Comparison of ENCODE assay signal across 30 cellular contexts in the genomic region with DNA sequence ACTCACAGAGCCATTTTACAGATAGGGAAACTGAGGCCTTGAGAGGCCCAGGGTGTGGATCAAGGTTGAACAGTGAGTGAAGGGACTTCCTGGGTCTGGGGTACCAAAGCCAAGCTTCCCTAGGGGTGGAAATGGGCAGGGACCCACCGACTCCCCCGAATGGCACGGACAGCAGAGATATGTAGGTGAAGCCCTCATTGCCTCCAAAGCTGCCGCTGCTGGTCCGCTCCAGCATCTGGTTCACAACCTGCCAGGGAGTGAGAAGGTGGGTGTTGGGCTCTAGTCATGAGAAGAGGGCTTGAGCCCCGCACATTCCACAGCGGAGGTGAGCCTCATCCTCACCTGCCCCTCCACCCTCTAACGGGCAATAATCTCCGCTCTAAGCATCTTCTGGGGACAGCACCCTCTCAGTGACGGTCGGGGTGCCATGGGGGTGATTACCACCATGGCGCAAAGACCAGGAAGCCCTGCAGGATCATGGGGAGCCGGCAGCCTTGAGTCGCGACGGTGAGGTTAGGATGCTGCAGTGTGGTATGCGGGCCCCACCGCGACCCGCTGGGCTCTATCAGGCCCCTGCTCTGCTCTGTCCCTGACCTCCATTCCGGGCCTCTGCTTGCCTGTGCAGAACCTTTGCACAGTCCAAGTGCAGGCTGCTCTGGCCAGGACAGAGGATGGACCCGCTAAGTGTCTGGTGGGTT. TPM values are rescaled to one million over a fixed set of nuclear protein-coding genes. Genes with fewer than 3 reads are reported as not detected.
"Had no signal": no experiment of that assay in that cellular context is flagged by ENCODE, and none has a peak within 500 bp of the region (broad histone marks: within the 10 kb centered on the region; RNA-seq: fewer than 3 reads in every experiment).

No MANE protein-coding gene starts in this region.

- H3K27me3 ChIP-seq: brain microvascular endothelial cell, vagina had no signal

- H3K36me3 ChIP-seq: brain microvascular endothelial cell, lower lobe of right lung, vagina had no signal

- H3K4me1 ChIP-seq: lower lobe of right lung, vagina had no signal

- H3K4me3 ChIP-seq: lower lobe of right lung, skin epidermis, vagina had no signal

- DNase-seq: activated CD4-positive, alpha-beta T cell treated with anti-CD3 and anti-CD28 coated beads for 4 hours; activated CD4-positive, alpha-beta T cell treated with anti-CD3 and anti-CD28 coated beads, Interleukin-2, amount 50 U/mL, for 4 hours; activated CD4-positive, CD25-positive, alpha-beta regulatory T cell; activated gamma-delta T cell; activated naive CD4-positive, alpha-beta T cell treated with anti-CD3 and anti-CD28 coated beads, Interleukin-2, amount 10 ng/mL, durations not matched to agents 7 days and 5 days; activated T-cell treated with anti-CD3 and anti-CD28 coated beads, Interleukin-2, amount 50 U/mL, for 1 hour; amniotic stem cell; brain microvascular endothelial cell; foreskin fibroblast; hypothalamus; lower lobe of right lung; mesenchymal stem cell; retina; stimulated activated CD4-positive, alpha-beta T cell treated with anti-CD3 and anti-CD28 coated beads, Interleukin-12 subunit alpha, Interleukin-12 subunit beta, amount 100 ng/mL, for 4 hours; stimulated activated CD4-positive, alpha-beta T cell treated with anti-CD3 and anti-CD28 coated beads, Interleukin-4, amount 100 ng/mL, for 1 hour; substantia nigra had no signal

- H3K9me3 ChIP-seq: lower lobe of right lung, vagina had no signal

- ATAC-seq: esophagus mucosa, lower lobe of right lung, sciatic nerve had no signal

- H3K27ac ChIP-seq: brain microvascular endothelial cell, lower lobe of right lung, skin epidermis, vagina had no signal

RNA-seq across cellular contexts. Expression of gene ALDH3B2, which starts 10.8 kb away (rescaled TPM):
- total RNA-seq: astrocyte; cardiac septum; chondrocyte; left lobe of liver; mononuclear cell; natural killer cell treated with Interleukin-12 subunit alpha and Interleukin-12 subunit beta and Interleukin-15 and Interleukin-18, amount 100 ng/mL, for 72 hours; osteocyte; sciatic nerve; T-helper 1 cell treated with Interleukin-12 subunit alpha and Interleukin-12 subunit beta and Interleukin-4 antibody, amounts not matched to agents 30 ng/mL and 1 ng/mL, for 36 hours had no signal

RNA-seq across cellular contexts. Expression of gene ACY3, which starts 13.1 kb away (rescaled TPM):
- total RNA-seq: astrocyte; cardiac septum; chondrocyte; lower lobe of right lung; natural killer cell treated with Interleukin-12 subunit alpha and Interleukin-12 subunit beta and Interleukin-15 and Interleukin-18, amount 100 ng/mL, for 72 hours; osteocyte; T-helper 1 cell treated with Interleukin-12 subunit alpha and Interleukin-12 subunit beta and Interleukin-4 antibody, amounts not matched to agents 30 ng/mL and 1 ng/mL, for 36 hours; vagina had no signal

RNA-seq across cellular contexts. Expression of gene TBX10, which starts 24.1 kb away (rescaled TPM):
- total RNA-seq: astrocyte; cardiac septum; chondrocyte; esophagus mucosa; kidney epithelial cell; lower lobe of right lung; mononuclear cell; natural killer cell treated with Interleukin-12 subunit alpha and Interleukin-12 subunit beta and Interleukin-15 and Interleukin-18, amount 100 ng/mL, for 72 hours; osteocyte; progenitor cell of endocrine pancreas; sciatic nerve; T-helper 1 cell treated with Interleukin-12 subunit alpha and Interleukin-12 subunit beta and Interleukin-4 antibody, amounts not matched to agents 30 ng/mL and 1 ng/mL, for 36 hours; vagina had no signal
